Comparison of ENCODE assay signal across 21 cellular contexts in genomic region chrX:123924181-123924580, GRCh38. TPM values are rescaled to one million over a fixed set of nuclear protein-coding genes. Genes with fewer than 3 reads are reported as not detected.
DNase-seq lines count a peak whose midpoint lies in the region; ATAC-seq and TF ChIP-seq lines count a peak whose summit lies in the region.
"Had no signal": no experiment of that assay in that cellular context is flagged by ENCODE, and none has a peak within 500 bp of the region (broad histone marks: within the 10 kb centered on the region; RNA-seq: fewer than 3 reads in every experiment).

No MANE protein-coding gene starts in this region.

- H3K4me3 ChIP-seq in astrocyte of the spinal cord (ENCODE audit: low read depth, low read length) = no peak overlapping the region
- H3K4me3 ChIP-seq in iPS DF 6.9 (ENCODE audit: low read length) = no peak overlapping the region
- H3K4me3 ChIP-seq: A549 had no signal

- peak overlapping the region; percentile 61 for H2BK5ac ChIP-seq in H9 (ENCODE audit: insufficient read length, low read length)

- H3K23me2 ChIP-seq in H9 (ENCODE audit: insufficient read length, low read depth, low read length, poor library complexity, severe bottlenecking) = no peaks in the 10 kb centered on the region

- H4K8ac ChIP-seq in H9 (replicated peaks; ENCODE audit: insufficient read length, low read depth, low read length) = no peak overlapping the region

- TF ChIP-seq CTCF in H9 (conservative IDR thresholded peaks at IDR 0.05) (no peak), astrocyte of the spinal cord (IDR thresholded peaks at IDR 0.05; ENCODE audit: low read depth, low read length) (no peak)

- no peaks in the 10 kb centered on the region for H3K36me3 ChIP-seq in iPS DF 6.9 (ENCODE audit: control insufficient read depth, insufficient read depth, low read length)

- H3K79me1 ChIP-seq in H9 (ENCODE audit: insufficient read depth, low read depth, low read length, poor library complexity, severe bottlenecking) = no peaks in the 10 kb centered on the region

- no peak overlapping the region for H3K56ac ChIP-seq in H9 (ENCODE audit: insufficient read length, low read depth, low read length)

- no peak overlapping the region for H3K9ac ChIP-seq in H9 (ENCODE audit: extremely low read depth, insufficient read length, low read length)

- H3K27me3 ChIP-seq in H9 (ENCODE audit: insufficient read depth, low read length) (no peaks in the 10 kb centered on the region), iPS DF 6.9 (ENCODE audit: control insufficient read depth, insufficient read depth, low read length) (no peaks in the 10 kb centered on the region)

- in situ Hi-C loops in astrocyte of the spinal cord (cut with HindIII; ENCODE audit: low sequenced_read_pairs) = no loop called here

- H2AFZ ChIP-seq in H9 (ENCODE audit: low read length) = no peak overlapping the region

- peaks cover 10 to 56% of the 10 kb centered on the region in 2 experiments for H3K9me3 Mint-ChIP-seq in H9
- H3K9me3 Mint-ChIP-seq: CD4-positive, alpha-beta T cell; HFFc6 had no signal

- H3K9me3 ChIP-seq in H9 (ENCODE audit: control insufficient read depth, low read depth, low read length) = peaks cover 4% of the 10 kb centered on the region
- H3K9me3 ChIP-seq in iPS DF 6.9 (ENCODE audit: control insufficient read depth, insufficient read depth, low read length) = no peaks in the 10 kb centered on the region
- H3K9me3 ChIP-seq: A549 had no signal

- no peak overlapping the region for H4K5ac ChIP-seq in H9 (ENCODE audit: insufficient read length, low read depth, low read length)

- H2BK20ac ChIP-seq in H9 (ENCODE audit: low read depth, low read length, poor library complexity, severe bottlenecking) = no peak overlapping the region

- no peak overlapping the region for H3K4ac ChIP-seq in H9 (ENCODE audit: low read depth, low read length)

- no peak overlapping the region for H2BK120ac ChIP-seq in H9 (ENCODE audit: low read depth, low read length, poor library complexity, severe bottlenecking)

- H3K4me2 ChIP-seq in H9 (ENCODE audit: insufficient read depth, insufficient read length, low read length) = no peak overlapping the region
- H3K4me2 ChIP-seq: A549 had no signal

- H3T11ph ChIP-seq in H9 (ENCODE audit: low read length) = no peak overlapping the region

- no peak for ATAC-seq in HG03378 (IDR thresholded peaks at IDR 0.05; ENCODE audit: unreplicated experiment)
- ATAC-seq: A549, Right ventricle myocardium inferior had no signal

- H3K27ac Mint-ChIP-seq in H9 = peak overlapping the region in 2 of 3 experiments; percentile 76 to 91; a peak in 6 of 7 replicates
- H3K27ac Mint-ChIP-seq: CD4-positive, alpha-beta T cell; HFFc6; IgD-negative memory B cell had no signal

- no peak overlapping the region for H2BK15ac ChIP-seq in H9 (ENCODE audit: low read depth, low read length)

- no peak overlapping the region for H3K14ac ChIP-seq in H9 (ENCODE audit: insufficient read depth, low read length)

- no CpG with 5 or more reads among the region's 1 CpG for WGBS in H9 (ENCODE audit: extremely low coverage, insufficient read length, low lambda C conversion rate)
- WGBS in iPS DF 6.9 (ENCODE audit: insufficient coverage, insufficient read length) = no CpG with 5 or more reads among the region's 1 CpG

- DNase-seq in H9 = peak; percentile 46
- DNase-seq in astrocyte of the spinal cord (ENCODE audit: low read depth, low spot score) = peak; percentile 17
- peak; percentile 29 for DNase-seq in iPS DF 6.9 (ENCODE audit: low read depth, low spot score)
- DNase-seq in renal cortical epithelial cell (ENCODE audit: low read depth) = peak; percentile 81
- no peak for DNase-seq in SIG-M5 (lab: John Stamatoyannopoulos, UW)
- no peak for DNase-seq in COLO829 (ENCODE audit: low spot score)
- DNase-seq: Calu3; CD4-positive, alpha-beta T cell; HFFc6; Kasumi-1; MM.1S; NCI-H1092; NCI-H1436 treated with DMSO at 0.1 percent for 48 hours; NCI-H2029 treated with DMSO at 0.1 percent for 48 hours; NCI-H2171 treated with DMSO at 0.1 percent for 48 hours; NCI-H446; NCI-H526 treated with DMSO at 0.1 percent for 48 hours had no signal

- no peaks in the 10 kb centered on the region for H4K20me1 ChIP-seq in H9 (ENCODE audit: control insufficient read depth, insufficient read depth, insufficient read length)

- peak overlapping the region; percentile 98 for H3K27ac ChIP-seq in H9 (ENCODE audit: insufficient read length, low read depth, low read length)
- no peak overlapping the region for H3K27ac ChIP-seq in iPS DF 6.9 (ENCODE audit: low read length)
- H3K27ac ChIP-seq: A549 had no signal

- no peaks in the 10 kb centered on the region for H3K79me2 ChIP-seq in H9 (ENCODE audit: insufficient read depth, low read length)

- peaks cover 0 to 5% (median 0%) of the 10 kb centered on the region in 3 experiments; a peak in 3 of 7 replicates for H3K36me3 Mint-ChIP-seq in H9 (ENCODE audit: insufficient read depth in 1 of 3, low read depth in 3 of 3)
- H3K36me3 Mint-ChIP-seq: IgD-negative memory B cell had no signal

- no peak overlapping the region for H2AK5ac ChIP-seq in H9 (ENCODE audit: insufficient read length, low read length)

- peaks cover 6 to 7% of the 10 kb centered on the region in 2 experiments for H3K4me1 Mint-ChIP-seq in H9
- H3K4me1 Mint-ChIP-seq: IgD-negative memory B cell had no signal

- no peak overlapping the region for H4K91ac ChIP-seq in H9 (ENCODE audit: insufficient read length, low read depth, low read length)

- H2BK12ac ChIP-seq in H9 (ENCODE audit: insufficient read length, low read depth, low read length) = no peak overlapping the region

- H3K4me1 ChIP-seq in H9 (ENCODE audit: insufficient read depth, low read length) (peaks cover 3% of the 10 kb centered on the region; the same call in 1 of the 2 replicates), iPS DF 6.9 (ENCODE audit: control insufficient read depth, insufficient read depth, low read length) (no peaks in the 10 kb centered on the region)

- peak overlapping the region in 1 of 2 experiments; percentile 19; a peak in 2 of 5 replicates for H3K4me3 Mint-ChIP-seq in H9
- H3K4me3 Mint-ChIP-seq: CD4-positive, alpha-beta T cell; HFFc6; IgD-negative memory B cell had no signal

- no peak overlapping the region for H3K18ac ChIP-seq in H9 (ENCODE audit: insufficient read length, low read depth, low read length)

- H3K27me3 Mint-ChIP-seq in H9 (ENCODE audit: low read depth) = no peaks in the 10 kb centered on the region
- H3K27me3 Mint-ChIP-seq: CD4-positive, alpha-beta T cell had no signal

- H3K23ac ChIP-seq in H9 (ENCODE audit: insufficient read length, low read depth, low read length) = no peak overlapping the region

RNA-seq across cellular contexts. Expression of gene STAG2, which starts 37.3 kb away (rescaled TPM):
- 80.0 and 81.6 TPM in 2 replicates for total RNA-seq in H9 (2021)
- 78.8 and 95.2 TPM in 2 replicates for total RNA-seq in renal cortical epithelial cell

Comparison
In these comparisons a context has a peak if more than half of its experiments do, and no peak if none do; other contexts are left out.
1. DNase-seq: peak in H9 (single experiment), astrocyte of the spinal cord (single experiment), iPS DF 6.9 (single experiment) and renal cortical epithelial cell (single experiment); none in SIG-M5 (single experiment) and COLO829 (single experiment).